30 cellular contexts compared by ENCODE assay signal in genomic region chr12:127373572-127373971, GRCh38.
A peak's percentile ranks its signal among the peaks of the same experiment; 100 is the strongest.
DNase-seq lines count a peak whose midpoint lies in the region; TF ChIP-seq lines count a peak whose summit lies in the region.
"Had no signal": no experiment of that assay in that cellular context is flagged by ENCODE, and none has a peak within 500 bp of the region (broad histone marks: within the 10 kb centered on the region; RNA-seq: fewer than 3 reads in every experiment).

No MANE protein-coding gene starts in this region.

- intact Hi-C loops in esophagus muscularis mucosa (cut with DNase I), result no loop called here

- DNase-seq in endodermal cell, result peak; percentile 25
- DNase-seq in esophagus muscularis mucosa (ENCODE audit: extremely low spot score), result peak; percentile 62
- DNase-seq in kidney tubule cell (ENCODE audit: low spot score), result no peak
- no peak for DNase-seq in CD1c-positive myeloid dendritic cell (ENCODE audit: extremely low spot score)
- DNase-seq: 8988T; ACHN; AML-193; BE2C; Caco-2; Calu3; CD4-positive, alpha-beta memory T cell; CD4-positive, alpha-beta T cell; CD4-positive, CD25-positive, alpha-beta regulatory T cell; CD8-positive, alpha-beta memory T cell; CD8-positive, alpha-beta T cell; COR-L47; DMS 273 treated with DMSO at 0.1 percent for 48 hours; DMS153; DMS53; DMS79; DMS79 treated with DMSO at 0.1 percent for 48 hours; DND-41; EL had no signal

- WGBS in endodermal cell (ENCODE audit: insufficient coverage in 1 of 2, insufficient read length in 1 of 2), 2 experiments, result 88 to 94% methylated on average over 4 of the region's 4 CpGs
- 60% methylated on average over 3 of the region's 4 CpGs for WGBS in esophagus muscularis mucosa

- H3K27ac ChIP-seq in endodermal cell (ENCODE audit: low read depth, low read length), result no peak overlapping the region
- H3K27ac ChIP-seq in esophagus muscularis mucosa (replicated peaks in 1 of 4), result no peak overlapping the region
- H3K27ac ChIP-seq: 22Rv1; A549; BLaER1; BLaER1 treated with 17β-estradiol and CSF1 and Interleukin-3, amounts not matched to agents 10 nM and 100 nM; C4-2B had no signal

- H3K27ac Mint-ChIP-seq in endodermal cell, result no peak overlapping the region
- H3K27ac Mint-ChIP-seq: B cell; CD14-positive monocyte; CD4-positive, alpha-beta memory T cell; CD4-positive, alpha-beta T cell; CD4-positive, CD25-positive, alpha-beta regulatory T cell; CD8-positive, alpha-beta T cell had no signal

- no peak overlapping the region for H3K9ac ChIP-seq in endodermal cell (ENCODE audit: extremely low read depth, low read length, poor library complexity, severe bottlenecking)
- H3K9ac ChIP-seq: BLaER1; BLaER1 treated with 17β-estradiol and CSF1 and Interleukin-3, amounts not matched to agents 10 nM and 100 nM had no signal

- no peak for TF ChIP-seq EP300 in esophagus muscularis mucosa (IDR thresholded peaks at IDR 0.05)

- H3K27me3 ChIP-seq in endodermal cell (ENCODE audit: control insufficient read depth, insufficient read depth, low read length, poor library complexity, severe bottlenecking) (no peaks in the 10 kb centered on the region), esophagus muscularis mucosa (peaks cover 0 to 13% (median 0%) of the 10 kb centered on the region in 4 donors)
- H3K27me3 ChIP-seq: BE2C; BLaER1; BLaER1 treated with 17β-estradiol and CSF1 and Interleukin-3, amounts not matched to agents 10 nM and 100 nM had no signal

- no peak overlapping the region for H3K4me3 Mint-ChIP-seq in endodermal cell
- H3K4me3 Mint-ChIP-seq: B cell; CD14-positive monocyte; CD4-positive, alpha-beta memory T cell; CD4-positive, alpha-beta T cell; CD4-positive, CD25-positive, alpha-beta regulatory T cell; CD8-positive, alpha-beta T cell had no signal

- no peaks in the 10 kb centered on the region for H3K27me3 Mint-ChIP-seq in endodermal cell (ENCODE audit: insufficient read depth)
- H3K27me3 Mint-ChIP-seq: B cell; CD4-positive, CD25-positive, alpha-beta regulatory T cell had no signal

- H3K36me3 ChIP-seq in endodermal cell (ENCODE audit: control insufficient read depth, insufficient read depth, low read length), result no peaks in the 10 kb centered on the region
- no peaks in the 10 kb centered on the region for H3K36me3 ChIP-seq in esophagus muscularis mucosa
- H3K36me3 ChIP-seq: BE2C; BLaER1; BLaER1 treated with 17β-estradiol and CSF1 and Interleukin-3, amounts not matched to agents 10 nM and 100 nM had no signal

- no peaks in the 10 kb centered on the region for H3K4me1 Mint-ChIP-seq in endodermal cell
- H3K4me1 Mint-ChIP-seq: B cell; CD14-positive monocyte; CD4-positive, alpha-beta memory T cell; CD4-positive, CD25-positive, alpha-beta regulatory T cell; CD8-positive, alpha-beta memory T cell had no signal

- no peak overlapping the region for H3K4me3 ChIP-seq in endodermal cell (ENCODE audit: low read length)
- H3K4me3 ChIP-seq in esophagus muscularis mucosa, result no peak overlapping the region
- H3K4me3 ChIP-seq: A549; BLaER1; BLaER1 treated with 17β-estradiol and CSF1 and Interleukin-3, amounts not matched to agents 10 nM and 100 nM had no signal

- no peaks in the 10 kb centered on the region for H3K36me3 Mint-ChIP-seq in endodermal cell (ENCODE audit: low read depth)
- H3K36me3 Mint-ChIP-seq: CD14-positive monocyte; CD4-positive, alpha-beta memory T cell; CD4-positive, CD25-positive, alpha-beta regulatory T cell; CD8-positive, alpha-beta memory T cell; CD8-positive, alpha-beta T cell had no signal

- H3K4me1 ChIP-seq in endodermal cell (ENCODE audit: control insufficient read depth, insufficient read depth, low read length) (no peaks in the 10 kb centered on the region), esophagus muscularis mucosa (no peaks in the 10 kb centered on the region)
- H3K4me1 ChIP-seq: A549; BE2C; BLaER1; BLaER1 treated with 17β-estradiol and CSF1 and Interleukin-3, amounts not matched to agents 10 nM and 100 nM; Caco-2 had no signal

- H3K9me3 ChIP-seq in endodermal cell (ENCODE audit: control insufficient read depth, low read length) (no peaks in the 10 kb centered on the region), esophagus muscularis mucosa (peaks cover 0 to 4% (median 0%) of the 10 kb centered on the region in 4 donors)
- H3K9me3 ChIP-seq: A549, BE2C, BLaER1, Caco-2 had no signal

- no peak for TF ChIP-seq POLR2A in esophagus muscularis mucosa (IDR thresholded peaks at IDR 0.05; ENCODE audit: low read depth)

- no peaks in the 10 kb centered on the region for H3K9me3 Mint-ChIP-seq in endodermal cell

- TF ChIP-seq CTCF in endodermal cell (conservative IDR thresholded peaks at IDR 0.05), result no peak
- TF ChIP-seq CTCF in esophagus muscularis mucosa (IDR thresholded peaks at IDR 0.05), result no peak

Comparison
In these comparisons a context has a peak if more than half of its experiments do, and no peak if none do; other contexts are left out.
1. DNase-seq: peak in endodermal cell (single experiment) and esophagus muscularis mucosa (single experiment); none in kidney tubule cell (single experiment) and CD1c-positive myeloid dendritic cell (single experiment).